Comparison of ENCODE assay signal across 19 cellular contexts in the genomic region with DNA sequence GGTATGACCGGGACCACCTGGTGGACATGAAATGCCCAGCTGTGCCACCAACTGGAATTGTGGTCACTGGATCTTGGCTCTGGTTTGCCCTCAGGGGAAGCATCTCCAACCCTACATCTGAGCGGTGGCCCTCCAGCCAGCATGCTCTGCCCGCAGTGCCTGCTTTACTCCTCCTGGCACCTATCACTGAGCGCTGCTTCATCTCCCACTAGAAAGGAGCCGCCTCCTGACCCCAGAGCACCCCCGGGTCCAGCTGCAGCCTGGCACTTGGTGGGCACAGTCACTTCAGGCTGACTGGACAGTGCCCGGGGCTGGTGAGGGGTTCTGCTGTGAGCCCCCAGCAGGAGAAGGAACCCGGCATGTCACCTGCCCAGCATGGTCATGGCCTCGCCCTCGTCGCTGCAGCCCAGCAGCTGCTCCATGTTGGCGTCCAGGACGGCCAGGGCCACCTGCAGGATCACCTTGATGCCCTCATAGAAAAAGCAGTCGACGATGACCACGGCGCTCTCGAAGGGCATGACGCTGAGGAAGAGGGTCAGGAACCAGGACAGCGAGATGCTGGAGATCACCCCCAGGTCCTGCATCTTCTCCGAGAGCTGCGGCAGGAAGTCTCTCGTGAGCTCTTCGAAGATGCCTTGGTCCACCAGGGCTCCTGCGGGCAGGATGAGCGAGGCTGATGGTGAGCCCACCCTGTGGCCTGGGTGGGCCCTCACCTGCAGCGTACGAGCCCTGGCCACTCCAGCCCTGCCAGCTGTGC. TPM values are rescaled to one million over a fixed set of nuclear protein-coding genes. Genes with fewer than 3 reads are reported as not detected.
DNase-seq lines count a peak whose midpoint lies in the region; FAIRE-seq and TF ChIP-seq lines count a peak whose summit lies in the region.
"Had no signal": no experiment of that assay in that cellular context is flagged by ENCODE, and none has a peak within 500 bp of the region (broad histone marks: within the 10 kb centered on the region; RNA-seq: fewer than 3 reads in every experiment).

No MANE protein-coding gene starts in this region.

- H2BK12ac ChIP-seq in neuronal stem cell (ENCODE audit: low read length), result no peak overlapping the region

- H3K27ac ChIP-seq in neuronal stem cell (replicated peaks; ENCODE audit: low read length), result no peak overlapping the region
- H3K27ac ChIP-seq: A549, BLaER1, GM23248, KMS-11 had no signal

- H3K9me3 ChIP-seq in neuronal stem cell (replicated peaks in 1 of 2; ENCODE audit: control insufficient read depth in 2 of 2, insufficient read depth in 1 of 2, low read depth in 1 of 2, low read length in 2 of 2), result no peaks in the 10 kb centered on the region
- H3K9me3 ChIP-seq: A549, BLaER1 had no signal

- no peak overlapping the region for H3K27ac Mint-ChIP-seq in chondrocyte (ENCODE audit: unreplicated experiment)
- no peak overlapping the region for H3K27ac Mint-ChIP-seq in activated naive CD4-positive, alpha-beta T cell treated with anti-CD3 and anti-CD28 coated beads, Interleukin-2, amount 10 ng/mL, durations not matched to agents 7 days and 5 days
- no peak overlapping the region for H3K27ac Mint-ChIP-seq in activated CD4-positive, alpha-beta memory T cell treated with anti-CD3 and anti-CD28 coated beads for 36 hours
- H3K27ac Mint-ChIP-seq: CD8-positive, alpha-beta T cell; H9 had no signal

- H2BK5ac ChIP-seq in neuronal stem cell (ENCODE audit: low read length), result no peak overlapping the region

- peaks cover 54 to 93% of the 10 kb centered on the region in 2 donors for H3K36me3 ChIP-seq in neuronal stem cell (replicated peaks in 1 of 2; ENCODE audit: control insufficient read depth in 2 of 2, insufficient read depth in 2 of 2, low read length in 2 of 2)

- H3K4me1 ChIP-seq in neuronal stem cell (ENCODE audit: control insufficient read depth in 2 of 2, insufficient read depth in 1 of 2, low read depth in 1 of 2, low read length in 2 of 2), result peaks cover 0 to 3% of the 10 kb centered on the region in 2 donors
- H3K4me1 ChIP-seq: A549 had no signal

- no peak overlapping the region for H3K4me3 ChIP-seq in neuronal stem cell (ENCODE audit: low read length in 2 of 2)
- H3K4me3 ChIP-seq: A549, BLaER1, GM23248 had no signal

- no peaks in the 10 kb centered on the region for H3K9me3 Mint-ChIP-seq in chondrocyte (ENCODE audit: low read depth)
- no peaks in the 10 kb centered on the region for H3K9me3 Mint-ChIP-seq in activated naive CD4-positive, alpha-beta T cell treated with anti-CD3 and anti-CD28 coated beads, Interleukin-2, amount 10 ng/mL, durations not matched to agents 7 days and 5 days
- no peaks in the 10 kb centered on the region for H3K9me3 Mint-ChIP-seq in activated CD4-positive, alpha-beta memory T cell treated with anti-CD3 and anti-CD28 coated beads for 36 hours
- H3K9me3 Mint-ChIP-seq: CD14-positive monocyte; CD8-positive, alpha-beta T cell; H9 had no signal

- intact Hi-C loops in activated CD4-positive, alpha-beta memory T cell treated with anti-CD3 and anti-CD28 coated beads for 36 hours (cut with micrococcal nuclease), result no loop called here

- TF ChIP-seq POLR2A in GM12891 (IDR thresholded peaks at IDR 0.05; ENCODE audit: low read depth, low read length), result no peak; the same call in 1 of the 2 replicates

- no peak overlapping the region for H3K9ac ChIP-seq in neuronal stem cell (ENCODE audit: low read depth, low read length, poor library complexity)
- H3K9ac ChIP-seq: BLaER1, GM23248, KMS-11 had no signal

- no peak overlapping the region for H2BK120ac ChIP-seq in neuronal stem cell (ENCODE audit: low read depth, low read length)

- H3K4ac ChIP-seq in neuronal stem cell (ENCODE audit: low read length), result no peak overlapping the region

- H3K27me3 ChIP-seq in neuronal stem cell (ENCODE audit: control insufficient read depth in 3 of 3, insufficient read depth in 3 of 3, low read depth in 1 of 3, low read length in 3 of 3), result no peaks in the 10 kb centered on the region
- H3K27me3 ChIP-seq: BLaER1 had no signal

- H3K4me1 Mint-ChIP-seq in chondrocyte (ENCODE audit: low read depth), result no peaks in the 10 kb centered on the region
- no peaks in the 10 kb centered on the region for H3K4me1 Mint-ChIP-seq in activated naive CD4-positive, alpha-beta T cell treated with anti-CD3 and anti-CD28 coated beads, Interleukin-2, amount 10 ng/mL, durations not matched to agents 7 days and 5 days
- H3K4me1 Mint-ChIP-seq in activated CD4-positive, alpha-beta memory T cell treated with anti-CD3 and anti-CD28 coated beads for 36 hours (ENCODE audit: low read depth), result no peaks in the 10 kb centered on the region

- H3K27me3 Mint-ChIP-seq in chondrocyte (ENCODE audit: low read depth), result no peaks in the 10 kb centered on the region
- H3K27me3 Mint-ChIP-seq in activated naive CD4-positive, alpha-beta T cell treated with anti-CD3 and anti-CD28 coated beads, Interleukin-2, amount 10 ng/mL, durations not matched to agents 7 days and 5 days, result no peaks in the 10 kb centered on the region
- no peaks in the 10 kb centered on the region for H3K27me3 Mint-ChIP-seq in activated CD4-positive, alpha-beta memory T cell treated with anti-CD3 and anti-CD28 coated beads for 36 hours

- DNase-seq in 8988T, result peak; percentile 26
- no peak for DNase-seq in GM12891 (ENCODE audit: insufficient read length, low spot score)
- peak; percentile 81 for DNase-seq in chondrocyte (ENCODE audit: low spot score)
- no peak for DNase-seq in neuronal stem cell (ENCODE audit: low spot score)
- no peak for DNase-seq in activated naive CD4-positive, alpha-beta T cell treated with anti-CD3 and anti-CD28 coated beads, Interleukin-2, amount 10 ng/mL, durations not matched to agents 7 days and 5 days
- DNase-seq in inferior parietal cortex (ENCODE audit: extremely low spot score), result no peak
- no peak for DNase-seq in activated CD4-positive, alpha-beta memory T cell treated with anti-CD3 and anti-CD28 coated beads for 36 hours
- no peak for DNase-seq in A172 (ENCODE audit: low spot score)
- DNase-seq: Calu3; CD8-positive, alpha-beta T cell; GM23248; H9 had no signal

- H3K23ac ChIP-seq in neuronal stem cell (ENCODE audit: low read depth, low read length, poor library complexity), result peak overlapping the region; percentile 20

- H4K8ac ChIP-seq in neuronal stem cell (ENCODE audit: low read depth, low read length), result peak overlapping the region; percentile 5

- FAIRE-seq in GM12891 (lab: Jason Lieb, UNC), result no peak
- FAIRE-seq: A549, G401.6, GM12892, GM18507 had no signal

- H2BK15ac ChIP-seq in neuronal stem cell (ENCODE audit: low read length), result no peak overlapping the region

- H3K4me2 ChIP-seq in neuronal stem cell (ENCODE audit: insufficient read depth, low read length, poor library complexity, severe bottlenecking), result no peak overlapping the region
- H3K4me2 ChIP-seq: A549, BLaER1, KMS-11 had no signal

- TF ChIP-seq CTCF in chondrocyte (IDR thresholded peaks at IDR 0.05), result no peak

- H3K4me3 Mint-ChIP-seq in chondrocyte (ENCODE audit: unreplicated experiment), result no peak overlapping the region
- H3K4me3 Mint-ChIP-seq in activated naive CD4-positive, alpha-beta T cell treated with anti-CD3 and anti-CD28 coated beads, Interleukin-2, amount 10 ng/mL, durations not matched to agents 7 days and 5 days, result no peak overlapping the region
- H3K4me3 Mint-ChIP-seq in activated CD4-positive, alpha-beta memory T cell treated with anti-CD3 and anti-CD28 coated beads for 36 hours, result no peak overlapping the region
- H3K4me3 Mint-ChIP-seq: CD14-positive monocyte; CD8-positive, alpha-beta T cell; H9 had no signal

- peak overlapping the region; percentile 31 for H3K14ac ChIP-seq in neuronal stem cell (ENCODE audit: low read length)

- CTCF ChIA-PET in activated naive CD4-positive, alpha-beta T cell treated with anti-CD3 and anti-CD28 coated beads, Interleukin-2, amount 10 ng/mL, durations not matched to agents 7 days and 5 days (lab: Charles Lee), result no interaction called here
- CTCF ChIA-PET in activated CD4-positive, alpha-beta memory T cell treated with anti-CD3 and anti-CD28 coated beads for 36 hours (lab: Charles Lee), result no interaction called here

- peak overlapping the region; percentile 22 for H3K18ac ChIP-seq in neuronal stem cell (ENCODE audit: low read length)

- no CpG with 5 or more reads among the region's 28 CpGs for WGBS in neuronal stem cell (ENCODE audit: extremely low coverage in 2 of 2, insufficient read length in 2 of 2, insufficient replicate concordance in 1 of 2), 2 donors

- no peak overlapping the region for H4K91ac ChIP-seq in neuronal stem cell (ENCODE audit: low read depth, low read length, poor library complexity)

- H3K79me1 ChIP-seq in neuronal stem cell (ENCODE audit: low read depth, low read length), result peaks cover 1% of the 10 kb centered on the region

- H2AFZ ChIP-seq in neuronal stem cell (ENCODE audit: low read length), result no peak overlapping the region
- H2AFZ ChIP-seq: GM23248 had no signal

- H2AK5ac ChIP-seq in neuronal stem cell (ENCODE audit: low read depth, low read length), result no peak overlapping the region

- peaks cover 19% of the 10 kb centered on the region for H3K36me3 Mint-ChIP-seq in chondrocyte (ENCODE audit: low read depth)
- H3K36me3 Mint-ChIP-seq in activated naive CD4-positive, alpha-beta T cell treated with anti-CD3 and anti-CD28 coated beads, Interleukin-2, amount 10 ng/mL, durations not matched to agents 7 days and 5 days, result peaks cover 24% of the 10 kb centered on the region
- peaks cover 21% of the 10 kb centered on the region for H3K36me3 Mint-ChIP-seq in activated CD4-positive, alpha-beta memory T cell treated with anti-CD3 and anti-CD28 coated beads for 36 hours

- POLR2A ChIA-PET in activated CD4-positive, alpha-beta memory T cell treated with anti-CD3 and anti-CD28 coated beads for 36 hours (lab: Charles Lee), result no interaction called here

RNA-seq across cellular contexts. Expression of a gene that starts 16.1 kb away (rescaled TPM):
- polyA plus RNA-seq in GM12891 (2012; ENCODE audit: low read depth, missing spikeins), result 17.9 TPM
- total RNA-seq in chondrocyte, result 13.4 to 20.0 TPM (median 16.4 TPM) in 3 replicates
- 39.6 TPM for polyA plus RNA-seq in neuronal stem cell (2013, experiment 1 of 2)
- polyA plus RNA-seq in neuronal stem cell (2013, experiment 2 of 2), result 39.2 TPM
- 10 to 100 TPM; 19.8 to 24.9 TPM for total RNA-seq in activated CD4-positive, alpha-beta memory T cell treated with anti-CD3 and anti-CD28 coated beads for 36 hours
- 11.9 and 15.9 TPM in 2 replicates for total RNA-seq in A172 (2014; rRNA removed; shearing (Covaris generic))

RNA-seq across cellular contexts. Expression of a gene that starts 33.0 kb away (rescaled TPM):
- polyA plus RNA-seq in GM12891 (2012; ENCODE audit: low read depth, missing spikeins), result 43.9 TPM
- 107 to 130 TPM (median 118 TPM) in 3 replicates for total RNA-seq in chondrocyte
- 41.1 TPM for polyA plus RNA-seq in neuronal stem cell (2013, experiment 1 of 2)
- polyA plus RNA-seq in neuronal stem cell (2013, experiment 2 of 2), result 39.6 TPM
- 10 to 100 TPM; 59.0 to 62.8 TPM for total RNA-seq in activated CD4-positive, alpha-beta memory T cell treated with anti-CD3 and anti-CD28 coated beads for 36 hours
- 72.4 and 87.9 TPM in 2 replicates for total RNA-seq in A172 (2014; rRNA removed; shearing (Covaris generic))

RNA-seq across cellular contexts. Expression of a gene that starts 54.0 kb away (rescaled TPM):
- polyA plus RNA-seq in GM12891 (2012; ENCODE audit: low read depth, missing spikeins), result 108 TPM
- total RNA-seq in chondrocyte, result 219 to 297 TPM (median 296 TPM) in 3 replicates
- polyA plus RNA-seq in neuronal stem cell (2013, experiment 1 of 2), result 52.6 TPM
- 53.4 TPM for polyA plus RNA-seq in neuronal stem cell (2013, experiment 2 of 2)
- total RNA-seq in activated CD4-positive, alpha-beta memory T cell treated with anti-CD3 and anti-CD28 coated beads for 36 hours, result 100 to 1,000 TPM; 127 to 130 TPM
- total RNA-seq in A172 (2014; rRNA removed; shearing (Covaris generic)), result 2,241 and 2,527 TPM in 2 replicates

Comparison
In these comparisons a context has a peak if more than half of its experiments do, and no peak if none do; other contexts are left out.
1. DNase-seq: peak in 8988T (single experiment) and chondrocyte (single experiment); none in GM12891 (single experiment), neuronal stem cell (single experiment), activated naive CD4-positive, alpha-beta T cell treated with anti-CD3 and anti-CD28 coated beads, Interleukin-2, amount 10 ng/mL, durations not matched to agents 7 days and 5 days (single experiment), inferior parietal cortex (single experiment), activated CD4-positive, alpha-beta memory T cell treated with anti-CD3 and anti-CD28 coated beads for 36 hours (single experiment) and A172 (single experiment).